ENCODE assay signal across 25 cellular contexts in the genomic region with DNA sequence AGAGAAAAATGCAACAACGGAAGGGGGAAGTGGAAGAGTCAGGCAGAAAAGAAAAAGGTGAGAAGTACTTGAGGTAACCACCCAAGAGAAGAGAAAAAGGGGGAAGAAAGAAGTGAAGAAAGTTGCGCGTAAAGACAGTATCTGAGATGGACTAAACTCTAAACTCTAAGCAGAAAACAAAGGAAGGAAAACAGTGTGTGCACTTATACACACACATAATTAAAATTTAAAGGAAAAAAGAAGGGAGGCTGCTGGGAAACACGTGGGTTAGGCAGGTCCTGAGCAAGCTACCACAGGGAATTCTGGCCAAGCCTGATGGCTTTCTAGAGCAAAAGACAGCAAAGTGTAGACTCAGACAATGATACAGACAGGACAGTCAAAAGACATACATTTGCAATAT.
"Had no signal": no experiment of that assay in that cellular context is flagged by ENCODE, and none has a peak within 500 bp of the region (broad histone marks: within the 10 kb centered on the region; RNA-seq: fewer than 3 reads in every experiment).

No MANE protein-coding gene starts in this region.

- DNase-seq: activated CD4-positive, alpha-beta memory T cell treated with anti-CD3 and anti-CD28 coated beads for 36 hours; activated CD4-positive, alpha-beta T cell treated with anti-CD3 and anti-CD28 coated beads for 48 hours; activated CD4-positive, CD25-positive, alpha-beta regulatory T cell; activated effector memory CD4-positive, alpha-beta T cell treated with Interleukin-2 at 50 U/mL for 16 hours; activated naive CD4-positive, alpha-beta T cell treated with anti-CD3 and anti-CD28 coated beads, Interleukin-2, amount 50 U/mL, for 16 hours; activated naive CD8-positive, alpha-beta T cell treated with anti-CD3 and anti-CD28 coated beads, Interleukin-2, amount 50 U/mL, for 24 hours; activated T-cell treated with anti-CD3 and anti-CD28 coated beads, Interleukin-2, amount 50 U/mL, for 72 hours; body of pancreas; effector CD4-positive, alpha-beta T cell; erythroblast; foreskin melanocyte; hypothalamus; mucosa of descending colon; retina; sigmoid colon; stimulated activated CD4-positive, alpha-beta T cell treated with anti-CD3 and anti-CD28 coated beads, Interleukin-15, amount 100 ng/mL, for 24 hours had no signal

- ATAC-seq: activated T-cell treated with anti-CD3 and anti-CD28 coated beads, Interleukin-2, amount 50 U/mL, for 72 hours; mucosa of descending colon; stimulated activated memory B cell treated with anti-CD40 and anti-IgM and Interleukin-4, amounts not matched to agents 10 μg/mL and 1 μg/mL and 100 μg/mL, for 72 hours had no signal

- H3K36me3 ChIP-seq: thoracic aorta had no signal

- H3K27ac Mint-ChIP-seq: activated CD4-positive, alpha-beta memory T cell treated with anti-CD3 and anti-CD28 coated beads for 36 hours; activated naive CD8-positive, alpha-beta T cell treated with anti-CD3 and anti-CD28 coated beads, Interleukin-2, amount 50 U/mL, for 24 hours; activated T-cell treated with anti-CD3 and anti-CD28 coated beads, Interleukin-2, amount 50 U/mL, for 72 hours; dendritic cell treated with granulocyte-macrophage colony-stimulating factor and Interleukin-4, amounts not matched to agents 40 ng/mL and 50 ng/mL, for 4 days; memory B cell; progenitor cell of endocrine pancreas; stimulated activated memory B cell treated with anti-CD40 and anti-IgM and Interleukin-4, amounts not matched to agents 10 μg/mL and 1 μg/mL and 100 μg/mL, for 72 hours; T-helper 2 cell treated with Interferon-gamma antibody and Interleukin-4, amounts not matched to agents 5 μg/mL and 100 μg/mL, for 36 hours; type B pancreatic cell had no signal

- H3K4me2 ChIP-seq: smooth muscle cell had no signal

- H3K27me3 ChIP-seq: body of pancreas, sigmoid colon had no signal

- H3K9me3 Mint-ChIP-seq: activated CD4-positive, alpha-beta memory T cell treated with anti-CD3 and anti-CD28 coated beads for 36 hours; activated naive CD8-positive, alpha-beta T cell treated with anti-CD3 and anti-CD28 coated beads, Interleukin-2, amount 50 U/mL, for 24 hours; activated T-cell treated with anti-CD3 and anti-CD28 coated beads, Interleukin-2, amount 50 U/mL, for 72 hours; dendritic cell treated with granulocyte-macrophage colony-stimulating factor and Interleukin-4, amounts not matched to agents 40 ng/mL and 50 ng/mL, for 4 days; memory B cell; stimulated activated memory B cell treated with anti-CD40 and anti-IgM and Interleukin-4, amounts not matched to agents 10 μg/mL and 1 μg/mL and 100 μg/mL, for 72 hours; T-helper 2 cell treated with Interferon-gamma antibody and Interleukin-4, amounts not matched to agents 5 μg/mL and 100 μg/mL, for 36 hours; type B pancreatic cell had no signal

- H3K27me3 Mint-ChIP-seq: activated CD4-positive, alpha-beta memory T cell treated with anti-CD3 and anti-CD28 coated beads for 36 hours; activated naive CD8-positive, alpha-beta T cell treated with anti-CD3 and anti-CD28 coated beads, Interleukin-2, amount 50 U/mL, for 24 hours; dendritic cell treated with granulocyte-macrophage colony-stimulating factor and Interleukin-4, amounts not matched to agents 40 ng/mL and 50 ng/mL, for 4 days; memory B cell; progenitor cell of endocrine pancreas; stimulated activated memory B cell treated with anti-CD40 and anti-IgM and Interleukin-4, amounts not matched to agents 10 μg/mL and 1 μg/mL and 100 μg/mL, for 72 hours; type B pancreatic cell had no signal

- H3K27ac ChIP-seq: SK-N-MC had no signal

- H3K4me3 Mint-ChIP-seq: activated CD4-positive, alpha-beta memory T cell treated with anti-CD3 and anti-CD28 coated beads for 36 hours; activated naive CD8-positive, alpha-beta T cell treated with anti-CD3 and anti-CD28 coated beads, Interleukin-2, amount 50 U/mL, for 24 hours; activated T-cell treated with anti-CD3 and anti-CD28 coated beads, Interleukin-2, amount 50 U/mL, for 72 hours; dendritic cell treated with granulocyte-macrophage colony-stimulating factor and Interleukin-4, amounts not matched to agents 40 ng/mL and 50 ng/mL, for 4 days; memory B cell; stimulated activated memory B cell treated with anti-CD40 and anti-IgM and Interleukin-4, amounts not matched to agents 10 μg/mL and 1 μg/mL and 100 μg/mL, for 72 hours; T-helper 2 cell treated with Interferon-gamma antibody and Interleukin-4, amounts not matched to agents 5 μg/mL and 100 μg/mL, for 36 hours; type B pancreatic cell had no signal

- H3K9me3 ChIP-seq: body of pancreas, mucosa of descending colon, sigmoid colon, thoracic aorta had no signal

- H3K4me3 ChIP-seq: body of pancreas, mucosa of descending colon, SK-N-MC, smooth muscle cell had no signal
